Comparison of ENCODE assay signal across 26 cellular contexts in the genomic region with DNA sequence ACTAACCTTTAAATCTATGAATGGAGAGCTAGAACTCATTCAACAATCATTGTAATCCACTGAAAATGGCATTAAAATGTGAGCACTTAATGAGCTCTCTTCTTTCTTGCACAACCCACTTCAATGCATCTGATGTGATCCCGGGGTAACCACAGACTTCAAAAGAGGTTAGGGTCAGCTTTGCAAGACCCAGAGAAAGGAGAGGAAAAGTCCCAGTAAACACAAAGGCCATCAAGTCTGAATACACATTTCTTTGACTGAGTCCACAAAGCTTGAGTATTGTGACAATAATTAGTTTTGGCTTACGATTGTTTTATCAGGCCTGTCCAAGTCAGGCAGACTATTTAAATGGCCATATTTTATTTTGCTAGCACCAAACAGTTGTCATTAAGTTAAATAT.
"Had no signal": no experiment of that assay in that cellular context is flagged by ENCODE, and none has a peak within 500 bp of the region (broad histone marks: within the 10 kb centered on the region; RNA-seq: fewer than 3 reads in every experiment).

No MANE protein-coding gene starts in this region.

- H3K4me1 ChIP-seq: body of pancreas, foreskin keratinocyte, left lung, pancreas, sigmoid colon had no signal

- H3K9me3 ChIP-seq: body of pancreas, left lung, neutrophil, pancreas, sigmoid colon, transverse colon had no signal

- H3K36me3 ChIP-seq: cardiac muscle cell, left lung, neutrophil, pancreas, sigmoid colon, transverse colon had no signal

- ATAC-seq: activated CD4-positive, alpha-beta T cell treated with anti-CD3 and anti-CD28 coated beads for 36 hours; body of pancreas; foreskin keratinocyte; naive thymus-derived CD8-positive, alpha-beta T cell; stimulated activated naive B cell treated with anti-CD40 and anti-IgM and Interleukin-4, amounts not matched to agents 10 μg/mL and 1 μg/mL and 100 μg/mL, for 72 hours had no signal

- FAIRE-seq: pancreas, TTC549, urothelium cell line had no signal

- H3K27ac ChIP-seq: body of pancreas, cardiac muscle cell, foreskin keratinocyte, left lung, neutrophil, pancreas, sigmoid colon, transverse colon had no signal

- DNase-seq: activated B cell treated with CpG ODN at 0.5 μM for 24 hours; activated CD4-positive, alpha-beta T cell treated with anti-CD3 and anti-CD28 coated beads for 36 hours; activated CD4-positive, alpha-beta T cell treated with anti-CD3 and anti-CD28 coated beads, Interleukin-2, amount 50 U/mL, for 4 hours; activated effector memory CD4-positive, alpha-beta T cell treated with Interleukin-2 at 50 U/mL for 16 hours; activated naive CD4-positive, alpha-beta T cell treated with anti-CD3 and anti-CD28 coated beads for 36 hours; activated T-cell treated with anti-CD3 and anti-CD28 coated beads, Interleukin-2, amount 50 U/mL, for 48 hours; amygdala; effector CD8-positive, alpha-beta T cell; foreskin keratinocyte; immature natural killer cell; kidney glomerular epithelial cell; left lung; naive thymus-derived CD8-positive, alpha-beta T cell; pancreas; sigmoid colon; stimulated activated CD4-positive, alpha-beta T cell treated with anti-CD3 and anti-CD28 coated beads, Interleukin-15, amount 100 ng/mL, for 24 hours; stimulated activated CD8-positive, alpha-beta memory T cell treated with anti-CD3 and anti-CD28 coated beads, Interleukin-4, amount 100 ng/mL, for 48 hours; stimulated activated naive B cell treated with anti-CD40 and anti-IgM and Interleukin-4, amounts not matched to agents 10 μg/mL and 1 μg/mL and 100 μg/mL, for 72 hours; T-helper 1 cell; transverse colon had no signal

- H3K27me3 ChIP-seq: body of pancreas, cardiac muscle cell, foreskin keratinocyte, left lung, neutrophil, pancreas, sigmoid colon, transverse colon had no signal

- H3K4me3 ChIP-seq: body of pancreas, cardiac muscle cell, left lung, pancreas, sigmoid colon, smooth muscle cell, transverse colon had no signal
